ENCODE assay signal across 16 cellular contexts in genomic region chr21:34223376-34223775, GRCh38.
"Had no signal": no experiment of that assay in that cellular context is flagged by ENCODE, and none has a peak within 500 bp of the region (broad histone marks: within the 10 kb centered on the region; RNA-seq: fewer than 3 reads in every experiment).

No MANE protein-coding gene starts in this region.

- H3K36me3 ChIP-seq: ascending aorta had no signal

- H3K4me3 ChIP-seq: ascending aorta, lung, smooth muscle cell had no signal

- H3K27me3 ChIP-seq: ascending aorta had no signal

- H3K9me3 ChIP-seq: ascending aorta had no signal

- H3K27ac ChIP-seq: ascending aorta had no signal

- ATAC-seq: activated CD8-positive, alpha-beta T cell treated with anti-CD3 and anti-CD28 coated beads for 36 hours; activated T-cell treated with anti-CD3 and anti-CD28 coated beads, Interleukin-2, amount 50 U/mL, for 72 hours; left cardiac atrium; naive thymus-derived CD4-positive, alpha-beta T cell; right cardiac atrium had no signal

- DNase-seq: activated CD4-positive, alpha-beta T cell treated with anti-CD3 and anti-CD28 coated beads for 4 hours; activated CD8-positive, alpha-beta memory T cell treated with anti-CD3 and anti-CD28 coated beads, Interleukin-2, amount 50 U/mL, for 4 hours; activated CD8-positive, alpha-beta T cell treated with anti-CD3 and anti-CD28 coated beads for 36 hours; activated gamma-delta T cell treated with Interleukin-2 at 50 U/mL for 16 hours; activated T-cell treated with anti-CD3 and anti-CD28 coated beads, Interleukin-2, amount 50 U/mL, for 72 hours; foreskin melanocyte; head of caudate nucleus; left cardiac atrium; naive thymus-derived CD4-positive, alpha-beta T cell; right cardiac atrium; stimulated activated naive CD4-positive, alpha-beta T cell treated with Interleukin-2 at 50 U/mL for 16 hours; T1000; trophoblast cell had no signal
